ENCODE assay signal across 8 cellular contexts in genomic region chr3:71955549-71956373, GRCh38.
DNase-seq lines count a peak whose midpoint lies in the region; ATAC-seq and TF ChIP-seq lines count a peak whose summit lies in the region.

No MANE protein-coding gene starts in this region.

- peak in 1 of 2 donors; percentile 71 for ATAC-seq in natural killer cell treated with Interleukin-12 subunit alpha and Interleukin-12 subunit beta and Interleukin-15 and Interleukin-18, amount 100 ng/mL, for 72 hours
- ATAC-seq in natural killer cell = no peak
- ATAC-seq in right lobe of liver = peak; percentile 84 to 95 (median 91)
- ATAC-seq in stimulated activated effector memory CD8-positive, alpha-beta T cell treated with anti-CD3 and anti-CD28 coated beads, Interleukin-12 subunit alpha, Interleukin-12 subunit beta, amount 100 ng/mL, for 72 hours = peak; percentile 79

- H3K79me2 ChIP-seq in MM.1S (ENCODE audit: low read length) = no peaks in the 10 kb centered on the region

- H3F3A ChIP-seq in MM.1S (ENCODE audit: insufficient read depth, low read length) = no peaks in the 10 kb centered on the region

- H3K27ac Mint-ChIP-seq in natural killer cell treated with Interleukin-12 subunit alpha and Interleukin-12 subunit beta and Interleukin-15 and Interleukin-18, amount 100 ng/mL, for 72 hours = no peak overlapping the region
- no peak overlapping the region for H3K27ac Mint-ChIP-seq in natural killer cell
- H3K27ac Mint-ChIP-seq in stimulated activated effector memory CD8-positive, alpha-beta T cell treated with anti-CD3 and anti-CD28 coated beads, Interleukin-12 subunit alpha, Interleukin-12 subunit beta, amount 100 ng/mL, for 72 hours = no peak overlapping the region

- H3K4me3 ChIP-seq in MM.1S (ENCODE audit: low read length) = no peak overlapping the region
- no peak overlapping the region for H3K4me3 ChIP-seq in SK-N-MC
- no peak overlapping the region for H3K4me3 ChIP-seq in right lobe of liver

- H3K27ac ChIP-seq in MM.1S (ENCODE audit: low read length) (no peak overlapping the region), SK-N-MC (no peak overlapping the region), right lobe of liver (no peak overlapping the region)

- TF ChIP-seq CTCF in natural killer cell (IDR thresholded peaks at IDR 0.05) (no peak), MM.1S (IDR thresholded peaks at IDR 0.05; ENCODE audit: low read length) (peak; percentile 52), right lobe of liver (IDR thresholded peaks at IDR 0.05) (peak; percentile 69 to 77 (median 75))

- H3K9ac ChIP-seq in MM.1S (ENCODE audit: low read length) (no peak overlapping the region), SK-N-MC (ENCODE audit: insufficient read length) (no peak overlapping the region)

- no peaks in the 10 kb centered on the region for H3K9me3 Mint-ChIP-seq in natural killer cell treated with Interleukin-12 subunit alpha and Interleukin-12 subunit beta and Interleukin-15 and Interleukin-18, amount 100 ng/mL, for 72 hours
- no peaks in the 10 kb centered on the region for H3K9me3 Mint-ChIP-seq in natural killer cell
- no peaks in the 10 kb centered on the region for H3K9me3 Mint-ChIP-seq in stimulated activated effector memory CD8-positive, alpha-beta T cell treated with anti-CD3 and anti-CD28 coated beads, Interleukin-12 subunit alpha, Interleukin-12 subunit beta, amount 100 ng/mL, for 72 hours

- H3K27me3 ChIP-seq in MM.1S (replicated peaks; ENCODE audit: insufficient read depth, low read length) (no peaks in the 10 kb centered on the region), right lobe of liver (no peaks in the 10 kb centered on the region)

- H3K36me3 ChIP-seq in MM.1S (replicated peaks; ENCODE audit: insufficient read depth, low read length) (no peaks in the 10 kb centered on the region), SK-N-MC (ENCODE audit: insufficient read depth, low read length) (no peaks in the 10 kb centered on the region), right lobe of liver (no peaks in the 10 kb centered on the region)

- no peaks in the 10 kb centered on the region for H4K20me1 ChIP-seq in MM.1S (ENCODE audit: insufficient read depth, low read length)

- H3K4me1 ChIP-seq in MM.1S (ENCODE audit: low read length) (0 out of 2 replicates have a peak, but pooled peaks cover 5% of the 10 kb centered on the region), right lobe of liver (peaks cover 0 to 6% (median 2%) of the 10 kb centered on the region in 4 donors)

- no peak for DNase-seq in natural killer cell treated with Interleukin-12 subunit alpha and Interleukin-12 subunit beta and Interleukin-15 and Interleukin-18, amount 100 ng/mL, for 72 hours (ENCODE audit: low spot score)
- DNase-seq in natural killer cell (no peak), MM.1S (peak; percentile 24), SK-N-MC (ENCODE audit: low read depth, low spot score) (peak; percentile 56), dermis blood vessel endothelial cell (peak; percentile 86), right lobe of liver (peak; percentile 70 to 80 (median 76)), HuH-7.5 (ENCODE audit: low spot score) (no peak)
- DNase-seq in stimulated activated effector memory CD8-positive, alpha-beta T cell treated with anti-CD3 and anti-CD28 coated beads, Interleukin-12 subunit alpha, Interleukin-12 subunit beta, amount 100 ng/mL, for 72 hours (ENCODE audit: low spot score in 2 of 2) = peak in 1 of 2 donors; percentile 66

- H3K36me3 Mint-ChIP-seq in natural killer cell treated with Interleukin-12 subunit alpha and Interleukin-12 subunit beta and Interleukin-15 and Interleukin-18, amount 100 ng/mL, for 72 hours = no peaks in the 10 kb centered on the region
- H3K36me3 Mint-ChIP-seq in natural killer cell = no peaks in the 10 kb centered on the region
- no peaks in the 10 kb centered on the region for H3K36me3 Mint-ChIP-seq in stimulated activated effector memory CD8-positive, alpha-beta T cell treated with anti-CD3 and anti-CD28 coated beads, Interleukin-12 subunit alpha, Interleukin-12 subunit beta, amount 100 ng/mL, for 72 hours

- peaks cover 7 to 12% of the 10 kb centered on the region in 2 donors for H3K27me3 Mint-ChIP-seq in natural killer cell treated with Interleukin-12 subunit alpha and Interleukin-12 subunit beta and Interleukin-15 and Interleukin-18, amount 100 ng/mL, for 72 hours
- peaks cover 3 to 11% of the 10 kb centered on the region in 2 donors for H3K27me3 Mint-ChIP-seq in natural killer cell (ENCODE audit: low read depth in 2 of 2)

- H3K4me2 ChIP-seq in MM.1S (ENCODE audit: low read depth, low read length) = no peak overlapping the region

- WGBS in right lobe of liver (ENCODE audit: insufficient coverage, low coverage, low lambda C conversion rate, missing lambda C conversion rate) = 14% methylated on average over 7 of the region's 7 CpGs

- TF ChIP-seq POLR2A in right lobe of liver (IDR thresholded peaks at IDR 0.05) = no peak

- no peaks in the 10 kb centered on the region for H3K9me2 ChIP-seq in MM.1S (replicated peaks; ENCODE audit: insufficient read depth, low read length)

- H3K9me3 ChIP-seq in MM.1S (replicated peaks; ENCODE audit: insufficient read depth, low read length) (no peaks in the 10 kb centered on the region), SK-N-MC (ENCODE audit: low read depth, low read length) (no peaks in the 10 kb centered on the region), right lobe of liver (no peaks in the 10 kb centered on the region)

- no peaks in the 10 kb centered on the region for H3K4me1 Mint-ChIP-seq in natural killer cell treated with Interleukin-12 subunit alpha and Interleukin-12 subunit beta and Interleukin-15 and Interleukin-18, amount 100 ng/mL, for 72 hours (ENCODE audit: low read depth in 2 of 2)
- H3K4me1 Mint-ChIP-seq in natural killer cell = no peaks in the 10 kb centered on the region
- peaks cover 7% of the 10 kb centered on the region for H3K4me1 Mint-ChIP-seq in stimulated activated effector memory CD8-positive, alpha-beta T cell treated with anti-CD3 and anti-CD28 coated beads, Interleukin-12 subunit alpha, Interleukin-12 subunit beta, amount 100 ng/mL, for 72 hours

- H3K4me3 Mint-ChIP-seq in natural killer cell treated with Interleukin-12 subunit alpha and Interleukin-12 subunit beta and Interleukin-15 and Interleukin-18, amount 100 ng/mL, for 72 hours = peak overlapping the region; percentile 50
- H3K4me3 Mint-ChIP-seq in natural killer cell = no peak overlapping the region
- peak overlapping the region; percentile 14 for H3K4me3 Mint-ChIP-seq in stimulated activated effector memory CD8-positive, alpha-beta T cell treated with anti-CD3 and anti-CD28 coated beads, Interleukin-12 subunit alpha, Interleukin-12 subunit beta, amount 100 ng/mL, for 72 hours

- H2AFZ ChIP-seq in MM.1S (ENCODE audit: low read length) = no peak overlapping the region

- intact Hi-C loops in natural killer cell (cut with micrococcal nuclease) = no loop called here
- intact Hi-C loops in right lobe of liver (cut with DNase I) = loop anchor here in 1 of 2 donors (10.0 kb wide), 1 partner anchor 289 kb away; no protein-coding TSS in a partner anchor

Comparison
In these comparisons a context has a peak if more than half of its experiments do, and no peak if none do; other contexts are left out.
1. ATAC-seq: peak in right lobe of liver (4 of 4) and stimulated activated effector memory CD8-positive, alpha-beta T cell treated with anti-CD3 and anti-CD28 coated beads, Interleukin-12 subunit alpha, Interleukin-12 subunit beta, amount 100 ng/mL, for 72 hours (single experiment); none in natural killer cell (0 of 3).
2. DNase-seq: peak in MM.1S (single experiment), SK-N-MC (single experiment), dermis blood vessel endothelial cell (single experiment) and right lobe of liver (3 of 3); none in natural killer cell treated with Interleukin-12 subunit alpha and Interleukin-12 subunit beta and Interleukin-15 and Interleukin-18, amount 100 ng/mL, for 72 hours (single experiment), natural killer cell (single experiment) and HuH-7.5 (single experiment).